In the genomic region with DNA sequence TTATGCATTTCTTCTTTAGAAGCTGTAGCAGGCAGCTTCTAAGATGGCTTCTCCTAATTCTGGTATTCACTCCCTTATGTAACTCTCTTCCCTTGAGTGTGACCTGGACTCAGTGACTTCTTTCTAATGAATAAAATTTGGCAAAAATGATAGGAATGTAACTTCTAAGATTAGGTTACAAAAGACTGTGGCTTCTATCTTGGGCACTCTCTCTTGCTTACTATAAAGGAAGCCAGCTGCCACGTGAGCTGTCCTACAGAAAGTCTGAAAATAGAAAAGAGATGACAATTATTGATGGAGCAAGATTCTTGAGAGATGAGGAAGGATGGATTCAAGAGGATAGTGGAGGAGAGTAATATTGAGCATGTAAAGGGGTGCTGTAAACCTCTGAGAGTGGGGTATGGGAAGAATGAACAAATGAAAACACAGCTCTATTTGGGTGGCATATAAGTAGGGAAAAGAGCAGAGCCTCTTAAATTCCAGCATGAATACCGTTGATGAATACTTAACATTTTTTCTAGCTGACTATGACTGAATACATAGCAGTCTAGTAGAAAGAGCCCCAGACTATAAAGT, we compare ENCODE assay signal across 12 cellular contexts. TPM values are rescaled to one million over a fixed set of nuclear protein-coding genes. Genes with fewer than 3 reads are reported as not detected.
DNase-seq lines count a peak whose midpoint lies in the region; ATAC-seq and TF ChIP-seq lines count a peak whose summit lies in the region.
"Had no signal": no experiment of that assay in that cellular context is flagged by ENCODE, and none has a peak within 500 bp of the region (broad histone marks: within the 10 kb centered on the region; RNA-seq: fewer than 3 reads in every experiment).

No MANE protein-coding gene starts in this region.

- H3K18ac ChIP-seq in IMR-90 (ENCODE audit: low read depth, low read length) (peak overlapping the region; percentile 30; the same call in 1 of the 2 replicates), mesendoderm (ENCODE audit: low read length) (no peak overlapping the region)

- in situ Hi-C loops in IMR-90 (cut with MboI; ENCODE audit: low sequenced_read_pairs): no loop called here

- no peak overlapping the region for H3K9ac ChIP-seq in IMR-90 (ENCODE audit: low read depth, low read length)
- no peak overlapping the region for H3K9ac ChIP-seq in mesendoderm (ENCODE audit: low read length)

- H2BK15ac ChIP-seq in IMR-90 (ENCODE audit: low read depth, low read length): 0 out of 3 replicates have a peak overlapping the region, but pooled peaks have one; percentile 32
- H2BK15ac ChIP-seq in mesendoderm (replicated peaks; ENCODE audit: low read depth): peak overlapping the region; percentile 19

- BruUV-seq in IMR-90 (replicated peaks; lab: Mats Ljungman, UMichigan): no TSS peak

- H2AK5ac ChIP-seq in IMR-90 (ENCODE audit: low read depth, low read length): no peak overlapping the region
- H2AK5ac ChIP-seq in mesendoderm (ENCODE audit: low read length): no peak overlapping the region

- WGBS in IMR-90 (ENCODE audit: extremely low coverage in 2 of 2, insufficient read length in 1 of 2), 2 experiments: no CpG with 5 or more reads among the region's 2 CpGs
- WGBS in mesendoderm (ENCODE audit: extremely low coverage, insufficient coverage, low lambda C conversion rate): no CpG with 5 or more reads among the region's 2 CpGs

- TF ChIP-seq POLR2A in IMR-90 (IDR thresholded peaks at IDR 0.05; ENCODE audit: low read depth, low read length): no peak

- peak overlapping the region; percentile 70; the same call in 1 of the 2 replicates for H3K4me2 ChIP-seq in IMR-90 (ENCODE audit: low read depth, low read length)
- no peak overlapping the region for H3K4me2 ChIP-seq in mesendoderm (ENCODE audit: low read length)

- TF ChIP-seq RAD21 in IMR-90 (IDR thresholded peaks at IDR 0.05; ENCODE audit: low read length): no peak

- TF ChIP-seq CTCF in IMR-90 (conservative IDR thresholded peaks at IDR 0.05; ENCODE audit: low read depth, low read length) (no peak), choroid plexus epithelial cell (conservative IDR thresholded peaks at IDR 0.05; ENCODE audit: low read depth, low read length) (no peak)

- peak overlapping the region; percentile 33; the same call in 1 of the 2 replicates for H4K91ac ChIP-seq in IMR-90 (ENCODE audit: insufficient read depth, low read depth, low read length)

- H2BK5ac ChIP-seq in IMR-90 (ENCODE audit: low read depth, low read length, poor library complexity, severe bottlenecking): peak overlapping the region; percentile 99
- H2BK5ac ChIP-seq in mesendoderm (ENCODE audit: low read length): no peak overlapping the region

- peak overlapping the region; percentile 82 for H2BK120ac ChIP-seq in IMR-90 (ENCODE audit: low read depth, low read length)
- no peak overlapping the region for H2BK120ac ChIP-seq in mesendoderm (ENCODE audit: low read depth, low read length)

- peak overlapping the region; percentile 66; the same call in 1 of the 2 replicates for H3K4ac ChIP-seq in IMR-90 (ENCODE audit: low read depth, low read length)
- no peak overlapping the region for H3K4ac ChIP-seq in mesendoderm (ENCODE audit: low read depth, low read length)

- peak overlapping the region; percentile 58; the same call in 1 of the 2 replicates for H3K14ac ChIP-seq in IMR-90 (replicated peaks; ENCODE audit: low read depth, low read length)

- peaks cover 2% of the 10 kb centered on the region; the same call in 1 of the 2 replicates for H3K9me1 ChIP-seq in IMR-90 (ENCODE audit: insufficient read depth, low read length)

- H3K79me2 ChIP-seq in mesendoderm (ENCODE audit: control insufficient read depth, insufficient read depth, low read length): peaks cover 2% of the 10 kb centered on the region

- DNase-seq in AG08396 (ENCODE audit: low spot score) (peak; percentile 66), IMR-90 (peak; percentile 90), choroid plexus epithelial cell (ENCODE audit: low read depth) (peak; percentile 80), mesendoderm (peak; percentile 84), NCI-H1105 treated with DMSO at 0.1 percent for 48 hours (lab: John Stamatoyannopoulos, UW) (no peak)
- DNase-seq: CD4-positive, CD25-positive, alpha-beta regulatory T cell; cortex of kidney; stimulated activated naive CD8-positive, alpha-beta T cell treated with anti-CD3 and anti-CD28 coated beads, Interleukin-15, amount 100 ng/mL, for 72 hours; T-cell had no signal

- H3K79me1 ChIP-seq in IMR-90 (ENCODE audit: low read depth in 1 of 2, low read length in 2 of 2) (peaks cover 17 to 38% of the 10 kb centered on the region in 2 experiments), mesendoderm (ENCODE audit: low read length) (peaks cover 2% of the 10 kb centered on the region)

- H4K5ac ChIP-seq in IMR-90 (ENCODE audit: low read depth, low read length): no peak overlapping the region
- H4K5ac ChIP-seq in mesendoderm (ENCODE audit: low read length): no peak overlapping the region

- H3K4me1 ChIP-seq in IMR-90 (ENCODE audit: control insufficient read depth, insufficient read depth, low read length) (peaks cover 5% of the 10 kb centered on the region), mesendoderm (ENCODE audit: control insufficient read depth, low read depth, low read length) (no peaks in the 10 kb centered on the region)

- dilution Hi-C loops in IMR-90 (cut with HindIII; ENCODE audit: low sequenced_read_pairs, unreplicated experiment): no loop called here

- H2AK9ac ChIP-seq in IMR-90 (replicated peaks; ENCODE audit: low read depth, low read length, poor library complexity): no peak overlapping the region

- no peak overlapping the region for H2AFZ ChIP-seq in IMR-90 (replicated peaks; ENCODE audit: low read length, poor library complexity)

- no peaks in the 10 kb centered on the region for H3K27me3 ChIP-seq in IMR-90 (ENCODE audit: control insufficient read depth, insufficient read depth, low read length)
- H3K27me3 ChIP-seq in mesendoderm (ENCODE audit: insufficient read depth, low read length, poor library complexity): no peaks in the 10 kb centered on the region

- H3K9me3 ChIP-seq in IMR-90 (ENCODE audit: control insufficient read depth, insufficient read depth, low read length): no peaks in the 10 kb centered on the region

- H2BK20ac ChIP-seq in IMR-90 (ENCODE audit: low read depth, low read length): peak overlapping the region; percentile 90

- H3K36me3 ChIP-seq in IMR-90 (ENCODE audit: control insufficient read depth, insufficient read depth, low read length) (peaks cover 4% of the 10 kb centered on the region; the same call in 1 of the 2 replicates), mesendoderm (ENCODE audit: control insufficient read depth, insufficient read depth, low read length) (no peaks in the 10 kb centered on the region)

- no peaks in the 10 kb centered on the region for H4K20me1 ChIP-seq in IMR-90 (ENCODE audit: insufficient read depth, low read length)

- intact Hi-C loops in IMR-90 (cut with micrococcal nuclease): loop anchor here (10.0 kb wide), 1 partner anchor 422 kb away; a partner anchor contains a TSS

- H3K56ac ChIP-seq in IMR-90 (ENCODE audit: extremely low read depth, insufficient read depth, low read length): peak overlapping the region; percentile 65
- no peak overlapping the region for H3K56ac ChIP-seq in mesendoderm (ENCODE audit: low read length)

- H3K23ac ChIP-seq in IMR-90 (ENCODE audit: low read depth, low read length) (0 out of 2 replicates have a peak overlapping the region, but pooled peaks have one; percentile 36), mesendoderm (ENCODE audit: low read length) (no peak overlapping the region)

- ATAC-seq in IMR-90 (ENCODE audit: low read depth) (peak; percentile 79), HG03097 (IDR thresholded peaks at IDR 0.05; ENCODE audit: low FRiP score, unreplicated experiment) (no peak), HG02678 (IDR thresholded peaks at IDR 0.05; ENCODE audit: unreplicated experiment) (no peak), HG03432 (IDR thresholded peaks at IDR 0.05; ENCODE audit: unreplicated experiment) (no peak)
- ATAC-seq: stimulated activated naive CD8-positive, alpha-beta T cell treated with anti-CD3 and anti-CD28 coated beads, Interleukin-15, amount 100 ng/mL, for 72 hours; T-cell had no signal

- CTCF ChIA-PET in IMR-90 (lab: Yijun Ruan, JAX): interaction anchor here (1.0 to 1.4 kb wide), 4 partner anchors 15 to 448 kb away, joined by 3 read pairs; no protein-coding TSS in a partner anchor

- H3K4me3 ChIP-seq in IMR-90 (ENCODE audit: insufficient read depth, low read depth, low read length) (no peak overlapping the region), choroid plexus epithelial cell (ENCODE audit: low read depth, low read length) (no peak overlapping the region), mesendoderm (ENCODE audit: low read length) (no peak overlapping the region)

- H3K27ac ChIP-seq in IMR-90 (ENCODE audit: insufficient read depth, low read length) (no peak overlapping the region), mesendoderm (ENCODE audit: low read depth, low read length) (no peak overlapping the region)

- H4K8ac ChIP-seq in IMR-90 (ENCODE audit: low read depth in 2 of 2, low read length in 2 of 2) (peak overlapping the region in 1 of 2 experiments; percentile 71; a peak in 2 of 4 replicates), mesendoderm (ENCODE audit: low read depth, low read length) (no peak overlapping the region)

- POLR2A ChIA-PET in IMR-90 (lab: Charles Lee; ENCODE audit: unreplicated experiment): interaction anchor here (0.8 kb wide), 1 partner anchor 401 kb away, joined by 4 read pairs; no protein-coding TSS in a partner anchor

TF ChIP-seq in IMR-90, 13 proteins besides CTCF, POLR2A, EP300 and RAD21 (continues in another document):
- TF ChIP-seq, protein P1, sequence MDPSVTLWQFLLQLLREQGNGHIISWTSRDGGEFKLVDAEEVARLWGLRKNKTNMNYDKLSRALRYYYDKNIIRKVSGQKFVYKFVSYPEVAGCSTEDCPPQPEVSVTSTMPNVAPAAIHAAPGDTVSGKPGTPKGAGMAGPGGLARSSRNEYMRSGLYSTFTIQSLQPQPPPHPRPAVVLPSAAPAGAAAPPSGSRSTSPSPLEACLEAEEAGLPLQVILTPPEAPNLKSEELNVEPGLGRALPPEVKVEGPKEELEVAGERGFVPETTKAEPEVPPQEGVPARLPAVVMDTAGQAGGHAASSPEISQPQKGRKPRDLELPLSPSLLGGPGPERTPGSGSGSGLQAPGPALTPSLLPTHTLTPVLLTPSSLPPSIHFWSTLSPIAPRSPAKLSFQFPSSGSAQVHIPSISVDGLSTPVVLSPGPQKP (IDR thresholded peaks at IDR 0.05; ENCODE audit: borderline replicate concordance, low read depth, low read length): no peak

RNA-seq across cellular contexts. Expression of a gene that starts 5.5 kb away (rescaled TPM):
- 45.0 and 80.3 TPM in 2 replicates for total RNA-seq in IMR-90 (2012; rRNA removed)
- 26.7 and 32.4 TPM in 2 replicates for polyA plus RNA-seq in IMR-90 (2012; rRNA removed)
- 59.8 and 60.1 TPM in 2 replicates for polyA plus RNA-seq in IMR-90 (2012; cell fraction: cytosol; rRNA removed)
- 18.1 and 26.0 TPM in 2 replicates for polyA plus RNA-seq in IMR-90 (2012; cell fraction: nucleus; rRNA removed; ENCODE audit: low replicate concordance)
- polyA plus RNA-seq in mesendoderm (2013, experiment 1 of 2): 41.5 TPM
- polyA plus RNA-seq in mesendoderm (2013, experiment 2 of 2): 40.8 TPM

RNA-seq across cellular contexts. Expression of a gene that starts 19.5 kb away (rescaled TPM):
- 2.3 and 3.3 TPM in 2 replicates for total RNA-seq in IMR-90 (2012; rRNA removed)
- polyA plus RNA-seq in IMR-90 (2012; rRNA removed): 4.1 and 4.2 TPM in 2 replicates
- polyA plus RNA-seq in IMR-90 (2012; cell fraction: cytosol; rRNA removed): 1.9 and 2.2 TPM in 2 replicates
- 7.8 and 14.6 TPM in 2 replicates for polyA plus RNA-seq in IMR-90 (2012; cell fraction: nucleus; rRNA removed; ENCODE audit: low replicate concordance)
- 5.5 TPM for polyA plus RNA-seq in mesendoderm (2013, experiment 1 of 2)
- polyA plus RNA-seq in mesendoderm (2013, experiment 2 of 2): 5.7 TPM
